ENCODE assay signal across 9 cellular contexts in genomic region chr2:47043891-47044239, GRCh38.
DNase-seq lines count a peak whose midpoint lies in the region; ATAC-seq and TF ChIP-seq lines count a peak whose summit lies in the region.
"Had no signal": no experiment of that assay in that cellular context is flagged by ENCODE, and none has a peak within 500 bp of the region (broad histone marks: within the 10 kb centered on the region; RNA-seq: fewer than 3 reads in every experiment).

No MANE protein-coding gene starts in this region.

- intact Hi-C loops in adrenal gland (cut with DNase I) (no loop called here), left colon (cut with DNase I, micrococcal nuclease) (no loop called here), testis (cut with DNase I; ENCODE audit: low total_unique reads) (no loop called here)

- H3K4me3 ChIP-seq in adrenal gland (no peak overlapping the region), testis (no peak overlapping the region)

- H3K9me3 ChIP-seq in adrenal gland (replicated peaks in 1 of 3) (no peaks in the 10 kb centered on the region), testis (no peaks in the 10 kb centered on the region)
- H3K9me3 ChIP-seq: neutrophil had no signal

- DNase-seq in DMS53 (lab: John Stamatoyannopoulos, UW) (peak; percentile 45), DMS53 treated with DMSO at 0.1 percent for 48 hours (lab: John Stamatoyannopoulos, UW; ENCODE audit: unreplicated experiment) (no peak), adrenal gland (no peak), left colon (no peak), testis (no peak), globus pallidus (ENCODE audit: low spot score) (no peak)

- H3K36me3 ChIP-seq in adrenal gland (replicated peaks in 1 of 2), result peaks cover 0 to 21% of the 10 kb centered on the region in 2 donors
- no peaks in the 10 kb centered on the region for H3K36me3 ChIP-seq in testis (ENCODE audit: low read depth, missing control alignments)

- TF ChIP-seq CTCF in adrenal gland (IDR thresholded peaks at IDR 0.05) (no peak), testis (IDR thresholded peaks at IDR 0.05) (no peak)

- ATAC-seq in left colon (peak; percentile 13), GM19328 (IDR thresholded peaks at IDR 0.05; ENCODE audit: unreplicated experiment) (no peak), HG02884 (IDR thresholded peaks at IDR 0.05; ENCODE audit: unreplicated experiment) (no peak)

- peaks cover 31 to 53% of the 10 kb centered on the region in 2 donors for H3K4me1 ChIP-seq in adrenal gland (replicated peaks in 1 of 2)
- peaks cover 44% of the 10 kb centered on the region for H3K4me1 ChIP-seq in testis

- H3K27ac ChIP-seq in adrenal gland (peak overlapping the region in 4 of 5 donors; percentile 81 to 98 (median 93)), testis (peak overlapping the region; percentile 57 to 78)
- H3K27ac ChIP-seq: neutrophil had no signal

- WGBS in adrenal gland, 4 donors, result 45 to 52% (median 48%) methylated on average over 4 of the region's 4 CpGs
- WGBS in testis, 2 donors, result 55 to 72% methylated on average over 4 of the region's 4 CpGs

- TF ChIP-seq POLR2A in adrenal gland (IDR thresholded peaks at IDR 0.05) (no peak), testis (IDR thresholded peaks at IDR 0.05) (no peak)

- H3K27me3 ChIP-seq in adrenal gland (no peaks in the 10 kb centered on the region), testis (no peaks in the 10 kb centered on the region)
- H3K27me3 ChIP-seq: neutrophil had no signal
